Comparison of ENCODE assay signal across 1 cellular context in genomic region chr20:39047417-39047985, GRCh38.
TF ChIP-seq lines count a peak whose summit lies in the region.

No MANE protein-coding gene starts in this region.

TF ChIP-seq in HepG2, 621 proteins besides CTCF, POLR2A, EP300 and RAD21 (continued from another document and continues in another):
- TF ChIP-seq GRHL1 (CRISPR knock-in tag; conservative IDR thresholded peaks at IDR 0.05) (no peak), ZSCAN20 (CRISPR knock-in tag; IDR thresholded peaks at IDR 0.05; ENCODE audit: borderline replicate concordance) (no peak), ZNF44 (CRISPR knock-in tag; IDR thresholded peaks at IDR 0.05) (no peak), SOX13 (IDR thresholded peaks at IDR 0.05) (no peak), SOX13 (CRISPR knock-in tag; conservative IDR thresholded peaks at IDR 0.05 in 1 of 2, IDR thresholded peaks at IDR 0.05 in 1 of 2) (no peak), POGK (CRISPR knock-in tag; conservative IDR thresholded peaks at IDR 0.05) (no peak), THAP9 (CRISPR knock-in tag; IDR thresholded peaks at IDR 0.05; ENCODE audit: borderline replicate concordance) (no peak), RAD51 (IDR thresholded peaks at IDR 0.05; ENCODE audit: borderline replicate concordance) (no peak), ZNF564 (CRISPR knock-in tag; IDR thresholded peaks at IDR 0.05) (no peak), HOXA7 (CRISPR knock-in tag; IDR thresholded peaks at IDR 0.05) (0 out of 2 replicates have a peak, but pooled peaks have one; percentile 16), EED (CRISPR knock-in tag; IDR thresholded peaks at IDR 0.05) (no peak), ZNF10 (CRISPR knock-in tag; IDR thresholded peaks at IDR 0.05; ENCODE audit: borderline replicate concordance, low read depth) (no peak), XRCC5 (optimal IDR thresholded peaks at IDR 0.05; ENCODE audit: low read length) (no peak), ELF1 (CRISPR knock-in tag; IDR thresholded peaks at IDR 0.05) (no peak), PTBP1 (IDR thresholded peaks at IDR 0.05; ENCODE audit: low read depth, low read length, poor library complexity, severe bottlenecking) (no peak), CBFB (CRISPR knock-in tag; IDR thresholded peaks at IDR 0.05) (no peak), MBNL3 (CRISPR knock-in tag; conservative IDR thresholded peaks at IDR 0.05) (no peak), HES4 (CRISPR knock-in tag; IDR thresholded peaks at IDR 0.05; ENCODE audit: borderline replicate concordance) (0 out of 2 replicates have a peak, but pooled peaks have one; percentile 24), GABPA (IDR thresholded peaks at IDR 0.05; ENCODE audit: low read depth, low read length) (no peak), GABPA (CRISPR knock-in tag; IDR thresholded peaks at IDR 0.05; ENCODE audit: low read depth) (no peak), ZNF597 (CRISPR knock-in tag; IDR thresholded peaks at IDR 0.05) (no peak), CHD2 (IDR thresholded peaks at IDR 0.05; ENCODE audit: low read depth, low read length) (no peak), WIZ (CRISPR knock-in tag; IDR thresholded peaks at IDR 0.05) (no peak), MBD4 (IDR thresholded peaks at IDR 0.05; ENCODE audit: borderline replicate concordance, low read length) (no peak), ZFYVE20 (CRISPR knock-in tag; IDR thresholded peaks at IDR 0.05; ENCODE audit: borderline replicate concordance, low read depth) (no peak), ZNF207 (IDR thresholded peaks at IDR 0.05; ENCODE audit: borderline replicate concordance) (no peak), ZNF792 (CRISPR knock-in tag; IDR thresholded peaks at IDR 0.05) (no peak), CREM (IDR thresholded peaks at IDR 0.05) (no peak), CREM (CRISPR knock-in tag; IDR thresholded peaks at IDR 0.05) (no peak), CENPX (CRISPR knock-in tag; IDR thresholded peaks at IDR 0.05) (no peak), ZBTB10 (CRISPR knock-in tag; IDR thresholded peaks at IDR 0.05; ENCODE audit: borderline replicate concordance) (no peak), ETS1 (CRISPR knock-in tag; IDR thresholded peaks at IDR 0.05) (no peak), ZNF335 (CRISPR knock-in tag; IDR thresholded peaks at IDR 0.05) (no peak), NBN (conservative IDR thresholded peaks at IDR 0.05) (no peak), ARNTL (CRISPR knock-in tag; IDR thresholded peaks at IDR 0.05) (no peak), NFE2 (CRISPR knock-in tag; IDR thresholded peaks at IDR 0.05) (no peak), ZNF101 (CRISPR knock-in tag; IDR thresholded peaks at IDR 0.05; ENCODE audit: borderline replicate concordance, low read depth) (no peak), SMC3 (IDR thresholded peaks at IDR 0.05; ENCODE audit: low read length) (no peak), GLMP (CRISPR knock-in tag; IDR thresholded peaks at IDR 0.05; ENCODE audit: borderline replicate concordance) (no peak), ZNF737 (CRISPR knock-in tag; IDR thresholded peaks at IDR 0.05; ENCODE audit: borderline replicate concordance) (0 out of 2 replicates have a peak, but pooled peaks have one; percentile 16), STAT5B (CRISPR knock-in tag; IDR thresholded peaks at IDR 0.05) (no peak), ZNF646 (CRISPR knock-in tag; IDR thresholded peaks at IDR 0.05) (no peak), ZBTB1 (CRISPR knock-in tag; IDR thresholded peaks at IDR 0.05; ENCODE audit: borderline replicate concordance) (no peak), ZNF883 (CRISPR knock-in tag; IDR thresholded peaks at IDR 0.05; ENCODE audit: not compliant biosample characterization) (no peak), ZC3H4 (CRISPR knock-in tag; IDR thresholded peaks at IDR 0.05; ENCODE audit: borderline replicate concordance) (no peak), RARA (CRISPR knock-in tag; IDR thresholded peaks at IDR 0.05) (no peak), DNMT3B (CRISPR knock-in tag; conservative IDR thresholded peaks at IDR 0.05) (no peak), ZNF543 (CRISPR knock-in tag; IDR thresholded peaks at IDR 0.05) (no peak), AGO1 (IDR thresholded peaks at IDR 0.05; ENCODE audit: low read depth, low read length, poor library complexity, severe bottlenecking) (peak; percentile 50), GTF3A (CRISPR knock-in tag; conservative IDR thresholded peaks at IDR 0.05) (no peak)
